Comparison of ENCODE assay signal across 14 cellular contexts in genomic region chr17:27873746-27874145, GRCh38. TPM values are rescaled to one million over a fixed set of nuclear protein-coding genes. Genes with fewer than 3 reads are reported as not detected.
DNase-seq lines count a peak whose midpoint lies in the region; ATAC-seq and TF ChIP-seq lines count a peak whose summit lies in the region.
"Had no signal": no experiment of that assay in that cellular context is flagged by ENCODE, and none has a peak within 500 bp of the region (broad histone marks: within the 10 kb centered on the region; RNA-seq: fewer than 3 reads in every experiment).

No MANE protein-coding gene starts in this region.

- no peaks in the 10 kb centered on the region for H3K27me3 ChIP-seq in mammary epithelial cell (ENCODE audit: insufficient read depth, low read length)
- no peaks in the 10 kb centered on the region for H3K27me3 ChIP-seq in foreskin keratinocyte
- H3K27me3 ChIP-seq: SJCRH30 had no signal

- H3K36me3 ChIP-seq in mammary epithelial cell (ENCODE audit: insufficient read depth, low read length) = no peaks in the 10 kb centered on the region
- H3K36me3 ChIP-seq: SJCRH30 had no signal

- CTCF ChIA-PET in mammary epithelial cell (lab: Charles Lee; ENCODE audit: low non-redundant PET) = no interaction called here

- peak; percentile 52 for DNase-seq in NCI-H2029 treated with DMSO at 0.1 percent for 48 hours (lab: John Stamatoyannopoulos, UW)
- DNase-seq in NCI-H2029 (lab: John Stamatoyannopoulos, UW) = no peak
- peak; percentile 74 for DNase-seq in mammary epithelial cell
- peak; percentile 91 to 97 for DNase-seq in foreskin keratinocyte
- no peak for DNase-seq in stimulated activated CD4-positive, alpha-beta T cell treated with anti-CD3 and anti-CD28 coated beads, Interleukin-2, amount 100 ng/mL, for 24 hours
- DNase-seq: MV-4-11, NCI-H1694 treated with DMSO at 0.1 percent for 48 hours, NCI-H345, NCI-H524 treated with DMSO at 0.1 percent for 48 hours, SJCRH30 had no signal

- H3K4me1 ChIP-seq in mammary epithelial cell (ENCODE audit: insufficient read depth, low read length) (peaks cover 23% of the 10 kb centered on the region), foreskin keratinocyte (peaks cover 9% of the 10 kb centered on the region)
- H3K4me1 ChIP-seq: SJCRH30 had no signal

- H3K79me2 ChIP-seq in mammary epithelial cell (ENCODE audit: insufficient read depth, low read length) = no peaks in the 10 kb centered on the region

- H3K4me2 ChIP-seq in mammary epithelial cell (ENCODE audit: insufficient read depth, low read depth, low read length) = no peak overlapping the region

- no peak overlapping the region for H3K27ac ChIP-seq in mammary epithelial cell (ENCODE audit: insufficient read depth, low read depth, low read length)
- H3K27ac ChIP-seq in foreskin keratinocyte = no peak overlapping the region
- H3K27ac ChIP-seq: 22Rv1, SJCRH30 had no signal

- BruUV-seq in mammary epithelial cell (replicated peaks; lab: Mats Ljungman, UMichigan) = no TSS peak

- no peak overlapping the region for H3K4me3 ChIP-seq in mammary epithelial cell (replicated peaks in 1 of 3; ENCODE audit: insufficient read depth in 1 of 3, low read depth in 2 of 3, low read length in 3 of 3)
- H3K4me3 ChIP-seq: SJCRH30 had no signal

- intact Hi-C loops in mammary epithelial cell (cut with micrococcal nuclease) = no loop called here

- no peak for TF ChIP-seq CTCF in mammary epithelial cell (conservative IDR thresholded peaks at IDR 0.05 in 1 of 2, IDR thresholded peaks at IDR 0.05 in 1 of 2; ENCODE audit: extremely low read depth in 1 of 2, insufficient read depth in 1 of 2, low read depth in 1 of 2, low read length in 2 of 2)
- TF ChIP-seq CTCF in foreskin keratinocyte (conservative IDR thresholded peaks at IDR 0.05) = no peak

- 68% methylated on average over 2 of the region's 2 CpGs for WGBS in mammary epithelial cell (ENCODE audit: low coverage, missing lambda C conversion rate)

- H4K20me1 ChIP-seq in mammary epithelial cell (ENCODE audit: insufficient read depth, low read length) = no peaks in the 10 kb centered on the region

- ATAC-seq in foreskin keratinocyte = peak; percentile 37
- ATAC-seq in HG02884 (IDR thresholded peaks at IDR 0.05; ENCODE audit: unreplicated experiment) = no peak
- no peak for ATAC-seq in HG03378 (IDR thresholded peaks at IDR 0.05; ENCODE audit: unreplicated experiment)
- ATAC-seq in HG02610 (IDR thresholded peaks at IDR 0.05; ENCODE audit: unreplicated experiment) = no peak

- no peaks in the 10 kb centered on the region for H3K9me3 ChIP-seq in mammary epithelial cell (replicated peaks; ENCODE audit: insufficient read depth, low read length)
- H3K9me3 ChIP-seq: SJCRH30 had no signal

- in situ Hi-C loops in mammary epithelial cell (cut with MboI; ENCODE audit: low sequenced_read_pairs in 2 of 2) = no loop called here

- H3K9ac ChIP-seq in mammary epithelial cell (ENCODE audit: insufficient read depth, low read length) = no peak overlapping the region

- H2AFZ ChIP-seq in mammary epithelial cell (ENCODE audit: low read depth, low read length) = no peak overlapping the region

- dilution Hi-C loops in mammary epithelial cell (cut with HindIII; ENCODE audit: low sequenced_read_pairs) = no loop called here

RNA-seq across cellular contexts. Expression of gene LYRM9, which starts 19.4 kb away (rescaled TPM):
- 1 to 10 TPM; 4.3 to 9.8 TPM for total RNA-seq in mammary epithelial cell
- 1.8 TPM for polyA plus RNA-seq in mammary epithelial cell
- polyA minus RNA-seq in mammary epithelial cell = 1.3 TPM
- 1.6 and 2.1 TPM in 2 replicates for total RNA-seq in foreskin keratinocyte
- 2.0 and 3.0 TPM in 2 replicates for polyA plus RNA-seq in foreskin keratinocyte

Comparison
In these comparisons a context has a peak if more than half of its experiments do, and no peak if none do; other contexts are left out.
1. DNase-seq: peak in NCI-H2029 treated with DMSO at 0.1 percent for 48 hours (single experiment), mammary epithelial cell (single experiment) and foreskin keratinocyte (2 of 2); none in NCI-H2029 (single experiment) and stimulated activated CD4-positive, alpha-beta T cell treated with anti-CD3 and anti-CD28 coated beads, Interleukin-2, amount 100 ng/mL, for 24 hours (0 of 2).